Comparison of ENCODE assay signal across 32 cellular contexts in the genomic region with DNA sequence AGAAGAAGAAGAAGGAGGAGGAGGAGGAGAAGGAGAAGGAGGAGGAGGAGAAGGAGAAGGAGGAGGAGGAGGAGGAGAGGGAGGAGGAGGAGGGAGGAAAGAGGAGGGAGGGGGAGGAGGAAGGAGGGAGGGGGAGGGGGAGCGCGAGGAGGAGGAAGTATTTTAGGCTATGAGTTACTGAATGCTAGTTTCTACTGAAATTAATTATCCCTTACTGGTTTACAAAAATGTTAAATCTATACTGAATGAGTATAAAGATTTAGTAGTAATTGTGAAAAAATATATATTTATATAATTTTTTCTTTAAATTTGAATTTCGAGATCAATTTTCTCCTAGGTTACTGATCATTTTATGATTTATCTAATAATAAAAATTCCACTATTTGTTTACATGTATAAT.
"Had no signal": no experiment of that assay in that cellular context is flagged by ENCODE, and none has a peak within 500 bp of the region (broad histone marks: within the 10 kb centered on the region; RNA-seq: fewer than 3 reads in every experiment).

No MANE protein-coding gene starts in this region.

- DNase-seq: activated CD4-positive, alpha-beta memory T cell treated with anti-CD3 and anti-CD28 coated beads, Interleukin-2, amount 10 ng/mL, durations not matched to agents 7 days and 5 days; activated CD4-positive, alpha-beta T cell treated with anti-CD3 and anti-CD28 coated beads for 1 hour; activated CD4-positive, alpha-beta T cell treated with anti-CD3 and anti-CD28 coated beads for 36 hours; activated CD4-positive, alpha-beta T cell treated with anti-CD3 and anti-CD28 coated beads for 48 hours; activated CD4-positive, alpha-beta T cell treated with anti-CD3 and anti-CD28 coated beads, Interleukin-2, amount 10 ng/mL, durations not matched to agents 7 days and 5 days; activated CD4-positive, alpha-beta T cell treated with anti-CD3 and anti-CD28 coated beads, Interleukin-2, amount 50 U/mL, for 48 hours; activated CD4-positive, CD25-positive, alpha-beta regulatory T cell; activated CD8-positive, alpha-beta memory T cell treated with anti-CD3 and anti-CD28 coated beads for 24 hours; activated CD8-positive, alpha-beta memory T cell treated with anti-CD3 and anti-CD28 coated beads, Interleukin-2, amount 10 ng/mL, durations not matched to agents 7 days and 5 days; activated CD8-positive, alpha-beta memory T cell treated with anti-CD3 and anti-CD28 coated beads, Interleukin-2, amount 50 U/mL, for 48 hours; activated CD8-positive, alpha-beta T cell treated with anti-CD3 and anti-CD28 coated beads, Interleukin-2, amount 10 ng/mL, durations not matched to agents 7 days and 5 days; activated effector memory CD4-positive, alpha-beta T cell treated with Interleukin-2 at 50 U/mL for 16 hours; activated gamma-delta T cell; activated naive CD4-positive, alpha-beta T cell treated with anti-CD3 and anti-CD28 coated beads, Interleukin-2, amount 10 ng/mL, durations not matched to agents 7 days and 5 days; activated naive CD4-positive, alpha-beta T cell treated with Interleukin-2 at 50 U/mL for 16 hours; activated naive CD8-positive, alpha-beta T cell treated with anti-CD3 and anti-CD28 coated beads, Interleukin-2, amount 10 ng/mL, durations not matched to agents 7 days and 5 days; activated naive CD8-positive, alpha-beta T cell treated with anti-CD3 and anti-CD28 coated beads, Interleukin-2, amount 50 U/mL, for 24 hours; activated T-cell treated with anti-CD3 and anti-CD28 coated beads, Interleukin-2, amount 50 U/mL, for 24 hours; activated T-cell treated with anti-CD3 and anti-CD28 coated beads, Interleukin-2, amount 50 U/mL, for 48 hours; amygdala; anterior cingulate cortex; caudate nucleus; cerebellar nuclear complex; T-helper 1 cell; T-helper 2 cell; T-helper 9 cell; WERI-Rb-1 had no signal

- FAIRE-seq: bronchial epithelial cell had no signal

- H3K36me3 ChIP-seq: ascending aorta, cardiac muscle cell, WERI-Rb-1 had no signal

- H3K9me3 ChIP-seq: ascending aorta had no signal

- H3K27me3 ChIP-seq: ascending aorta, cardiac muscle cell had no signal

- ATAC-seq: activated CD4-positive, alpha-beta T cell treated with anti-CD3 and anti-CD28 coated beads for 36 hours; activated CD4-positive, CD25-positive, alpha-beta regulatory T cell treated with anti-CD3 and anti-CD28 coated beads, Interleukin-2, amount 50 U/mL, for 24 hours; activated CD8-positive, alpha-beta memory T cell treated with anti-CD3 and anti-CD28 coated beads, Interleukin-2, amount 10 ng/mL, durations not matched to agents 7 days and 5 days; activated CD8-positive, alpha-beta T cell treated with anti-CD3 and anti-CD28 coated beads, Interleukin-2, amount 10 ng/mL, durations not matched to agents 7 days and 5 days; activated naive CD8-positive, alpha-beta T cell treated with anti-CD3 and anti-CD28 coated beads, Interleukin-2, amount 50 U/mL, for 24 hours; WTC11 had no signal

- H3K27ac ChIP-seq: ascending aorta, cardiac muscle cell, WERI-Rb-1 had no signal

- H3K4me1 ChIP-seq: ascending aorta had no signal

- H3K4me3 ChIP-seq: ascending aorta, cardiac muscle cell had no signal
